In the genomic region with DNA sequence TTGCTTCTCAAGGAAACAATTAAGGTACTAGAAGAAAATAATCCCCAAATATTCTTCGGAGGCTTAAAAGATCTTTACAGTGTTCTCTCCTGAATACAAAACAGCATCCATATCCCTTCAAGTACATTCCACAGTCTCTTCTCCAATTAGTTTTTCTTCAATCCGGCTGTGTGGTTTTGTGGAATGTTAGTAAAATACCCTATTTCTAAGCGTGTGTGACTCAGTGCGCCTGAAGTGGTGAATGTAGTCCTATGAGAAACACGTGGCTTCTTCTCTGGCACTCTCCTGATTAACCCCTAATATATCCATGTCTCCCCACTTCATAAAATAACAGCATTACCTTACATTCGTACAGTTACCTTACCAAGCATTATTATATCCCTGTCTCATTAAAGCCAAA, we compare ENCODE assay signal across 20 cellular contexts.
"Had no signal": no experiment of that assay in that cellular context is flagged by ENCODE, and none has a peak within 500 bp of the region (broad histone marks: within the 10 kb centered on the region; RNA-seq: fewer than 3 reads in every experiment).

No MANE protein-coding gene starts in this region.

- H3K27ac ChIP-seq: cardiac muscle cell, dorsolateral prefrontal cortex, left ventricle myocardium inferior, neutrophil, parathyroid adenoma, tibial nerve, vagina had no signal

- H3K27ac Mint-ChIP-seq: activated CD8-positive, alpha-beta T cell treated with anti-CD3 and anti-CD28 coated beads for 36 hours; activated naive CD8-positive, alpha-beta T cell treated with anti-CD3 and anti-CD28 coated beads, Interleukin-2, amount 10 ng/mL, durations not matched to agents 7 days and 5 days; activated T-cell treated with anti-CD3 and anti-CD28 coated beads, Interleukin-2, amount 50 U/mL, for 72 hours; naive thymus-derived CD8-positive, alpha-beta T cell; T-helper 17 cell had no signal

- H3K4me3 Mint-ChIP-seq: activated CD8-positive, alpha-beta T cell treated with anti-CD3 and anti-CD28 coated beads for 36 hours; activated naive CD8-positive, alpha-beta T cell treated with anti-CD3 and anti-CD28 coated beads, Interleukin-2, amount 10 ng/mL, durations not matched to agents 7 days and 5 days; activated T-cell treated with anti-CD3 and anti-CD28 coated beads, Interleukin-2, amount 50 U/mL, for 72 hours; naive thymus-derived CD8-positive, alpha-beta T cell; T-helper 17 cell had no signal

- ATAC-seq: activated CD8-positive, alpha-beta T cell treated with anti-CD3 and anti-CD28 coated beads for 36 hours; activated T-cell treated with anti-CD3 and anti-CD28 coated beads, Interleukin-2, amount 50 U/mL, for 72 hours; mucosa of descending colon; naive thymus-derived CD8-positive, alpha-beta T cell; T-helper 17 cell had no signal

- H3K36me3 Mint-ChIP-seq: activated naive CD8-positive, alpha-beta T cell treated with anti-CD3 and anti-CD28 coated beads, Interleukin-2, amount 10 ng/mL, durations not matched to agents 7 days and 5 days; naive thymus-derived CD8-positive, alpha-beta T cell had no signal

- H3K4me1 ChIP-seq: left ventricle myocardium inferior, parathyroid adenoma, tibial nerve, vagina had no signal

- H3K4me1 Mint-ChIP-seq: activated naive CD8-positive, alpha-beta T cell treated with anti-CD3 and anti-CD28 coated beads, Interleukin-2, amount 10 ng/mL, durations not matched to agents 7 days and 5 days; naive thymus-derived CD8-positive, alpha-beta T cell had no signal

- H3K9me3 Mint-ChIP-seq: activated CD8-positive, alpha-beta T cell treated with anti-CD3 and anti-CD28 coated beads for 36 hours; activated naive CD8-positive, alpha-beta T cell treated with anti-CD3 and anti-CD28 coated beads, Interleukin-2, amount 10 ng/mL, durations not matched to agents 7 days and 5 days; activated T-cell treated with anti-CD3 and anti-CD28 coated beads, Interleukin-2, amount 50 U/mL, for 72 hours; naive thymus-derived CD8-positive, alpha-beta T cell had no signal

- H3K27me3 Mint-ChIP-seq: activated naive CD8-positive, alpha-beta T cell treated with anti-CD3 and anti-CD28 coated beads, Interleukin-2, amount 10 ng/mL, durations not matched to agents 7 days and 5 days had no signal

- H3K4me3 ChIP-seq: cardiac muscle cell, dorsolateral prefrontal cortex, left ventricle myocardium inferior, mucosa of descending colon, tibial nerve, vagina had no signal

- H3K9me3 ChIP-seq: left ventricle myocardium inferior, mucosa of descending colon, neutrophil, tibial nerve, vagina had no signal

- H2AFZ ChIP-seq: parathyroid adenoma had no signal

- H3K79me2 ChIP-seq: parathyroid adenoma had no signal

- H3K36me3 ChIP-seq: cardiac muscle cell, left ventricle myocardium inferior, neutrophil, tibial nerve, vagina had no signal

- H3K9ac ChIP-seq: parathyroid adenoma had no signal

- H3K27me3 ChIP-seq: cardiac muscle cell, dorsolateral prefrontal cortex, neutrophil, tibial nerve, vagina had no signal

- DNase-seq: activated CD4-positive, alpha-beta T cell treated with anti-CD3 and anti-CD28 coated beads for 4 hours; activated CD8-positive, alpha-beta T cell treated with anti-CD3 and anti-CD28 coated beads for 36 hours; activated naive CD8-positive, alpha-beta T cell treated with anti-CD3 and anti-CD28 coated beads, Interleukin-2, amount 10 ng/mL, durations not matched to agents 7 days and 5 days; activated T-cell treated with anti-CD3 and anti-CD28 coated beads, Interleukin-2, amount 50 U/mL, for 72 hours; aorta; dorsolateral prefrontal cortex; erythroblast; hippocampal formation; kidney; left ventricle myocardium inferior; mucosa of descending colon; naive thymus-derived CD8-positive, alpha-beta T cell; stimulated activated CD4-positive, alpha-beta T cell treated with anti-CD3 and anti-CD28 coated beads, Interleukin-4, amount 100 ng/mL, for 1 hour; stimulated activated naive CD4-positive, alpha-beta T cell; T-helper 17 cell had no signal
